1 cellular context compared by ENCODE assay signal in genomic region chr7:28116034-28116433, GRCh38.
TF ChIP-seq lines count a peak whose summit lies in the region.

No MANE protein-coding gene starts in this region.

TF ChIP-seq in HepG2, 621 proteins besides CTCF, POLR2A, EP300 and RAD21 (continued from another document):
- no peak for TF ChIP-seq MXD3 (CRISPR knock-in tag; IDR thresholded peaks at IDR 0.05)
- no peak for TF ChIP-seq MAZ (IDR thresholded peaks at IDR 0.05; ENCODE audit: borderline replicate concordance, low read depth, low read length)
- TF ChIP-seq MAZ (CRISPR knock-in tag; IDR thresholded peaks at IDR 0.05; ENCODE audit: low read depth), result no peak
- no peak for TF ChIP-seq ZNF10 (CRISPR knock-in tag; IDR thresholded peaks at IDR 0.05; ENCODE audit: borderline replicate concordance, low read depth)
